8 cellular contexts compared by ENCODE assay signal in the genomic region with DNA sequence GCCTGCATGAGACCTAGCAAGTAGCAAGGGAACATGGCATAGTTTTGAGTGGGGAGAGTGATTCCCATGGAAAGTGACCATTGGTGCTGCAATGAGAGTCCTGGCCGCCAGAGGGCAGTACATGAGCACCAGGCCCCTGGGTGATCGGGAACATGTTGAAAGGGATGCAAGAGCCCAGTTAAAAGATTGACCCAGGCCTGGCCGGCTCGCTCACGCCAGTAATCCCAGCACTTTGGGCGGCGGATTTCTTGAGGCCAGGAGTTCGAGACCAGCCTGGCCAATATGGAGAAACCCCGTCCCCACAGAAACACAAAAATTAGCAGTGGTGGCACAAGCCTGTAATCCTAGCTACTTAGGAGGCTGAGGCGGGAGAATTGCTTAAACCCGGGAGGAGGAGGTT. TPM values are rescaled to one million over a fixed set of nuclear protein-coding genes. Genes with fewer than 3 reads are reported as not detected.
DNase-seq lines count a peak whose midpoint lies in the region; ATAC-seq and TF ChIP-seq lines count a peak whose summit lies in the region.

No MANE protein-coding gene starts in this region.

- H3K27ac Mint-ChIP-seq in activated naive CD4-positive, alpha-beta T cell treated with anti-CD3 and anti-CD28 coated beads, Interleukin-2, amount 10 ng/mL, durations not matched to agents 7 days and 5 days, result no peak overlapping the region

- TF ChIP-seq CTCF in heart left ventricle (IDR thresholded peaks at IDR 0.05), result peak; percentile 69 to 89 (median 80)

- H3K4me3 Mint-ChIP-seq in activated naive CD4-positive, alpha-beta T cell treated with anti-CD3 and anti-CD28 coated beads, Interleukin-2, amount 10 ng/mL, durations not matched to agents 7 days and 5 days, result no peak overlapping the region

- WGBS in heart left ventricle, 4 donors, result 43 to 47% (median 45%) methylated on average over 11 of the region's 11 CpGs

- no peak overlapping the region for H3K27ac ChIP-seq in heart left ventricle

- intact Hi-C loops in heart left ventricle (cut with DNase I), result loop anchor here in 9 of 10 donors (1.0 to 5.0 kb wide), 4 partner anchors 76 to 80 kb away; no protein-coding TSS in a partner anchor

- no peak for TF ChIP-seq POLR2A in heart left ventricle (IDR thresholded peaks at IDR 0.05)

- H3K4me3 ChIP-seq in heart left ventricle, result no peak overlapping the region

- no peaks in the 10 kb centered on the region for H3K9me3 Mint-ChIP-seq in activated naive CD4-positive, alpha-beta T cell treated with anti-CD3 and anti-CD28 coated beads, Interleukin-2, amount 10 ng/mL, durations not matched to agents 7 days and 5 days

- no peaks in the 10 kb centered on the region for H3K36me3 Mint-ChIP-seq in activated naive CD4-positive, alpha-beta T cell treated with anti-CD3 and anti-CD28 coated beads, Interleukin-2, amount 10 ng/mL, durations not matched to agents 7 days and 5 days

- DNase-seq in COLO668 (lab: John Stamatoyannopoulos, UW; ENCODE audit: unreplicated experiment), result peak; percentile 16
- peak; percentile 69 for DNase-seq in activated naive CD4-positive, alpha-beta T cell treated with anti-CD3 and anti-CD28 coated beads, Interleukin-2, amount 10 ng/mL, durations not matched to agents 7 days and 5 days
- DNase-seq in heart left ventricle, result peak; percentile 49 to 83 (median 53)
- peak; percentile 44 for DNase-seq in renal cortical epithelial cell (ENCODE audit: low read depth)
- no peak for DNase-seq in DMS153 (lab: John Stamatoyannopoulos, UW)

- H3K27me3 Mint-ChIP-seq in activated naive CD4-positive, alpha-beta T cell treated with anti-CD3 and anti-CD28 coated beads, Interleukin-2, amount 10 ng/mL, durations not matched to agents 7 days and 5 days, result peaks cover 20% of the 10 kb centered on the region

- no peaks in the 10 kb centered on the region for H3K4me1 Mint-ChIP-seq in activated naive CD4-positive, alpha-beta T cell treated with anti-CD3 and anti-CD28 coated beads, Interleukin-2, amount 10 ng/mL, durations not matched to agents 7 days and 5 days

- peak; percentile 95 for ATAC-seq in GM19438 (IDR thresholded peaks at IDR 0.05; ENCODE audit: low read depth, unreplicated experiment)
- ATAC-seq in HG03457 (IDR thresholded peaks at IDR 0.05; ENCODE audit: unreplicated experiment), result peak; percentile 92
- peak; percentile 95 for ATAC-seq in SK-N-SH treated with all-trans-retinoic acid at 6 μM for 48 hours
- peak; percentile 51 to 87 (median 72) for ATAC-seq in heart left ventricle

- CTCF ChIA-PET in activated naive CD4-positive, alpha-beta T cell treated with anti-CD3 and anti-CD28 coated beads, Interleukin-2, amount 10 ng/mL, durations not matched to agents 7 days and 5 days (lab: Charles Lee), result interaction anchor here (0.6 to 6.2 kb wide), 32 partner anchors 9 to 649 kb away, joined by 3 to 196 read pairs (median 4); a partner anchor contains a TSS

- peaks cover 0 to 16% (median 0%) of the 10 kb centered on the region in 12 donors for H3K4me1 ChIP-seq in heart left ventricle

- peaks cover 0 to 4% (median 0%) of the 10 kb centered on the region in 9 donors for H3K36me3 ChIP-seq in heart left ventricle

- H3K27me3 ChIP-seq in heart left ventricle, result no peaks in the 10 kb centered on the region

- H3K9me3 ChIP-seq in heart left ventricle, result no peaks in the 10 kb centered on the region

TF ChIP-seq in SK-N-SH treated with all-trans-retinoic acid at 6 μM for 48 hours, 23 proteins besides CTCF, POLR2A, EP300 and RAD21:
- TF ChIP-seq, protein P1, sequence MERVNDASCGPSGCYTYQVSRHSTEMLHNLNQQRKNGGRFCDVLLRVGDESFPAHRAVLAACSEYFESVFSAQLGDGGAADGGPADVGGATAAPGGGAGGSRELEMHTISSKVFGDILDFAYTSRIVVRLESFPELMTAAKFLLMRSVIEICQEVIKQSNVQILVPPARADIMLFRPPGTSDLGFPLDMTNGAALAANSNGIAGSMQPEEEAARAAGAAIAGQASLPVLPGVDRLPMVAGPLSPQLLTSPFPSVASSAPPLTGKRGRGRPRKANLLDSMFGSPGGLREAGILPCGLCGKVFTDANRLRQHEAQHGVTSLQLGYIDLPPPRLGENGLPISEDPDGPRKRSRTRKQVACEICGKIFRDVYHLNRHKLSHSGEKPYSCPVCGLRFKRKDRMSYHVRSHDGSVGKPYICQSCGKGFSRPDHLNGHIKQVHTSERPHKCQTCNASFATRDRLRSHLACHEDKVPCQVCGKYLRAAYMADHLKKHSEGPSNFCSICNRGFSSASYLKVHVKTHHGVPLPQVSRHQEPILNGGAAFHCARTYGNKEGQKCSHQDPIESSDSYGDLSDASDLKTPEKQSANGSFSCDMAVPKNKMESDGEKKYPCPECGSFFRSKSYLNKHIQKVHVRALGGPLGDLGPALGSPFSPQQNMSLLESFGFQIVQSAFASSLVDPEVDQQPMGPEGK (CRISPR knock-in tag; IDR thresholded peaks at IDR 0.05; ENCODE audit: borderline replicate concordance), result no peak
- TF ChIP-seq, protein P2, sequence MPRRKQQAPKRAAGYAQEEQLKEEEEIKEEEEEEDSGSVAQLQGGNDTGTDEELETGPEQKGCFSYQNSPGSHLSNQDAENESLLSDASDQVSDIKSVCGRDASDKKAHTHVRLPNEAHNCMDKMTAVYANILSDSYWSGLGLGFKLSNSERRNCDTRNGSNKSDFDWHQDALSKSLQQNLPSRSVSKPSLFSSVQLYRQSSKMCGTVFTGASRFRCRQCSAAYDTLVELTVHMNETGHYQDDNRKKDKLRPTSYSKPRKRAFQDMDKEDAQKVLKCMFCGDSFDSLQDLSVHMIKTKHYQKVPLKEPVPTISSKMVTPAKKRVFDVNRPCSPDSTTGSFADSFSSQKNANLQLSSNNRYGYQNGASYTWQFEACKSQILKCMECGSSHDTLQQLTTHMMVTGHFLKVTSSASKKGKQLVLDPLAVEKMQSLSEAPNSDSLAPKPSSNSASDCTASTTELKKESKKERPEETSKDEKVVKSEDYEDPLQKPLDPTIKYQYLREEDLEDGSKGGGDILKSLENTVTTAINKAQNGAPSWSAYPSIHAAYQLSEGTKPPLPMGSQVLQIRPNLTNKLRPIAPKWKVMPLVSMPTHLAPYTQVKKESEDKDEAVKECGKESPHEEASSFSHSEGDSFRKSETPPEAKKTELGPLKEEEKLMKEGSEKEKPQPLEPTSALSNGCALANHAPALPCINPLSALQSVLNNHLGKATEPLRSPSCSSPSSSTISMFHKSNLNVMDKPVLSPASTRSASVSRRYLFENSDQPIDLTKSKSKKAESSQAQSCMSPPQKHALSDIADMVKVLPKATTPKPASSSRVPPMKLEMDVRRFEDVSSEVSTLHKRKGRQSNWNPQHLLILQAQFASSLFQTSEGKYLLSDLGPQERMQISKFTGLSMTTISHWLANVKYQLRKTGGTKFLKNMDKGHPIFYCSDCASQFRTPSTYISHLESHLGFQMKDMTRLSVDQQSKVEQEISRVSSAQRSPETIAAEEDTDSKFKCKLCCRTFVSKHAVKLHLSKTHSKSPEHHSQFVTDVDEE (CRISPR knock-in tag; IDR thresholded peaks at IDR 0.05), result no peak

RNA-seq across cellular contexts. Expression of a gene that starts 22.2 kb away (rescaled TPM):
- 10 to 100 TPM in 1 of 9 donors, 1 to 10 TPM in 6, under 1 TPM in 2; 0.75 to 11.3 (median 3.5) TPM for total RNA-seq in heart left ventricle
- polyA plus RNA-seq in heart left ventricle, result 1 to 10 TPM in 1 of 2 donors, under 1 TPM in 1; 0.88 to 1.5 TPM
- total RNA-seq in renal cortical epithelial cell, result 0.15 and 0.17 TPM in 2 replicates
